In genomic region chr21:36384885-36385232, GRCh38 we compare ENCODE assay signal across 8 cellular contexts. TPM values are rescaled to one million over a fixed set of nuclear protein-coding genes. Genes with fewer than 3 reads are reported as not detected.
DNase-seq lines count a peak whose midpoint lies in the region; ATAC-seq and TF ChIP-seq lines count a peak whose summit lies in the region.

No MANE protein-coding gene starts in this region.

- H3K9ac ChIP-seq in adipocyte (ENCODE audit: low read length), result no peak overlapping the region

- H3K27ac Mint-ChIP-seq in Calu3 (ENCODE audit: unreplicated experiment) (no peak overlapping the region), nephron (no peak overlapping the region)

- CTCF ChIA-PET in Calu3 (lab: Charles Lee), result interaction anchor here (0.5 kb wide), 1 partner anchor 206 kb away, joined by 4 read pairs; no protein-coding TSS in a partner anchor

- H3K9me3 Mint-ChIP-seq in Calu3 (ENCODE audit: low read depth, unreplicated experiment) (no peaks in the 10 kb centered on the region), nephron (no peaks in the 10 kb centered on the region)

- H3K4me3 ChIP-seq in adipocyte (ENCODE audit: low read length), result peak overlapping the region; percentile 74

- no peak for DNase-seq in Calu3
- no peak for DNase-seq in adipocyte (ENCODE audit: low read depth)
- DNase-seq in amygdala (lab: John Stamatoyannopoulos, UW), result no peak
- DNase-seq in cerebellum (ENCODE audit: low spot score), result no peak
- DNase-seq in A172 (ENCODE audit: low spot score), result no peak
- DNase-seq in NOMO-1 (lab: John Stamatoyannopoulos, UW; ENCODE audit: unreplicated experiment in 2 of 2), result no peak

- H3K27me3 ChIP-seq in adipocyte (replicated peaks; ENCODE audit: control insufficient read depth, insufficient read depth, low read length), result no peaks in the 10 kb centered on the region

- H3K4me1 Mint-ChIP-seq in Calu3 (ENCODE audit: low read depth, unreplicated experiment) (peaks cover 11% of the 10 kb centered on the region), nephron (peaks cover 27% of the 10 kb centered on the region)

- H3K27me3 Mint-ChIP-seq in Calu3 (ENCODE audit: unreplicated experiment) (no peaks in the 10 kb centered on the region), nephron (ENCODE audit: low read depth) (peaks cover 4% of the 10 kb centered on the region)

- TF ChIP-seq CTCF in Calu3 (IDR thresholded peaks at IDR 0.05; ENCODE audit: unreplicated experiment), result no peak
- TF ChIP-seq CTCF in nephron (IDR thresholded peaks at IDR 0.05; ENCODE audit: unreplicated experiment in 3 of 3), result no peak

- H3K9me3 ChIP-seq in adipocyte (ENCODE audit: control insufficient read depth, low read length), result no peaks in the 10 kb centered on the region

- H3K4me3 Mint-ChIP-seq in Calu3 (ENCODE audit: low read depth, unreplicated experiment), result peak overlapping the region; percentile 56
- H3K4me3 Mint-ChIP-seq in nephron, result peak overlapping the region; percentile 63 to 79 (median 78)

- no peaks in the 10 kb centered on the region for H3K36me3 ChIP-seq in adipocyte (ENCODE audit: control insufficient read depth, insufficient read depth, low read length, severe bottlenecking)

- ATAC-seq in HG02840 (IDR thresholded peaks at IDR 0.05; ENCODE audit: low FRiP score, unreplicated experiment), result peak; percentile 17

- peaks cover 12% of the 10 kb centered on the region for H3K36me3 Mint-ChIP-seq in Calu3 (ENCODE audit: insufficient read depth, unreplicated experiment)
- peaks cover 3% of the 10 kb centered on the region for H3K36me3 Mint-ChIP-seq in nephron (ENCODE audit: low read depth)

- peaks cover 5% of the 10 kb centered on the region for H3K4me1 ChIP-seq in adipocyte (ENCODE audit: control insufficient read depth, insufficient read depth, low read length)

- intact Hi-C loops in Calu3 (cut with micrococcal nuclease; ENCODE audit: unreplicated experiment), result no loop called here

- no TSS peak for BruUV-seq in Calu3 (replicated peaks; lab: Mats Ljungman, UMichigan)

RNA-seq across cellular contexts. Expression of gene CHAF1B, which starts 0.3 kb away (rescaled TPM):
- 13.2 and 16.0 TPM in 2 replicates for total RNA-seq in Calu3 (2022)
- 2.5 TPM for total RNA-seq in cerebellum
- 25.9 and 33.9 TPM in 2 replicates for total RNA-seq in A172 (2014; rRNA removed; shearing (Covaris generic))
